16 cellular contexts compared by ENCODE assay signal in the genomic region with DNA sequence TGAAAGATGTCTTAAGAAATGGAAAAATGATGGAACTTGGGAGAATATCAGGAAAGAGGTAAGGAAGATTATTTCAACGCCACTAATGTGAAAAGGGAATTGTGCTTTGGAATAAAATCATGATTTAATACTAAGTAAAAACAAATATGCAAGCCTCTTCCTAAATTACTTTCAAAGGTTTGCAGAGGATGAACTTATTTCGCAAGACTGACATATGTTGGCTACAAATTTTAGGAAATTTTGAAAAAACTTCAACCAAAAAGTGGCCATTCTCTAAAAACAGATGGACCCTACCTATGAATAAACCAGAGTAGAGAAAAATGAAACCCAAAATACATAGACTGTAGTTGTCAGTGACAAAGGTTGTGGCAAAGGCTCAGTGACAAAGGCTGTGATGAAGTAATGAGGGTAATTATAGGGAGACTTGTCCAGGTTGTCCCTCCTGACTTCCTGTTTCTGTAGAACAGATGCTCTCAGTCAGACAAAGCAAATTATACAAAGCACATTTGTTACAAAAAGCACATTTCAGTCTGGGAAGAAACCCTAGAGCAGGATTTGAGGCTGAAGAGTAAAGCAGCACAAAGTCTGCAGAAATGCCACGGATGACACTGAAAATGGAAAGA. TPM values are rescaled to one million over a fixed set of nuclear protein-coding genes. Genes with fewer than 3 reads are reported as not detected.
DNase-seq lines count a peak whose midpoint lies in the region; ATAC-seq, FAIRE-seq and TF ChIP-seq lines count a peak whose summit lies in the region.
"Had no signal": no experiment of that assay in that cellular context is flagged by ENCODE, and none has a peak within 500 bp of the region (broad histone marks: within the 10 kb centered on the region; RNA-seq: fewer than 3 reads in every experiment).

No MANE protein-coding gene starts in this region.

- TF ChIP-seq RAD21 in GM12878 (IDR thresholded peaks at IDR 0.05; ENCODE audit: insufficient read depth, low read depth, low read length): no peak

- CTCF ChIA-PET in CD8-positive, alpha-beta T cell (lab: Charles Lee): no interaction called here
- CTCF ChIA-PET in GM12878 (lab: Yijun Ruan, JAX): interaction anchor here (1.7 kb wide), 1 partner anchor 13 kb away, joined by 3 read pairs; no protein-coding TSS in a partner anchor

- no peaks in the 10 kb centered on the region for H3K9me3 ChIP-seq in CD8-positive, alpha-beta T cell (ENCODE audit: low read length)
- no peaks in the 10 kb centered on the region for H3K9me3 ChIP-seq in GM12878 (replicated peaks; ENCODE audit: control insufficient read depth, insufficient read depth, low read length)
- H3K9me3 ChIP-seq: esophagus squamous epithelium, HAP-1 had no signal

- TF ChIP-seq POLR2A in GM12878 (IDR thresholded peaks at IDR 0.05; ENCODE audit: low read depth, low read length): no peak

- H3F3A ChIP-seq in GM23338 (replicated peaks; ENCODE audit: low read depth): no peaks in the 10 kb centered on the region

- peaks cover 7% of the 10 kb centered on the region for H3K36me3 ChIP-seq in CD8-positive, alpha-beta T cell (ENCODE audit: insufficient read depth, low read length)
- H3K36me3 ChIP-seq in GM23338 (ENCODE audit: insufficient read depth): peaks cover 7% of the 10 kb centered on the region; the same call in 1 of the 2 replicates
- peaks cover 0 to 8% of the 10 kb centered on the region in 2 experiments; a peak in 3 of 4 replicates for H3K36me3 ChIP-seq in GM12878 (ENCODE audit: control insufficient read depth in 2 of 2, insufficient read depth in 2 of 2, low read length in 1 of 2)

- ATAC-seq in CD8-positive, alpha-beta T cell: no peak
- ATAC-seq in GM23338: no peak
- peak; percentile 53 for ATAC-seq in GM12878
- ATAC-seq in HG02885 (IDR thresholded peaks at IDR 0.05; ENCODE audit: poor library complexity, unreplicated experiment): no peak

- no peaks in the 10 kb centered on the region for H3K4me1 ChIP-seq in CD8-positive, alpha-beta T cell (ENCODE audit: insufficient read depth, low read length)
- H3K4me1 ChIP-seq in GM23338 (ENCODE audit: insufficient read depth) (no peaks in the 10 kb centered on the region), GM12878 (ENCODE audit: control insufficient read depth, insufficient read depth, low read length) (no peaks in the 10 kb centered on the region; the same call in 1 of the 2 replicates)
- H3K4me1 ChIP-seq: esophagus squamous epithelium had no signal

- no peak overlapping the region for H3K9ac ChIP-seq in GM12878 (ENCODE audit: control insufficient read depth, insufficient read depth, low read length)

- H3K36me3 Mint-ChIP-seq in CD8-positive, alpha-beta T cell: peaks cover 58% of the 10 kb centered on the region
- H3K36me3 Mint-ChIP-seq in GM23338 (ENCODE audit: low read depth): no peaks in the 10 kb centered on the region; the same call in 1 of the 3 replicates
- H3K36me3 Mint-ChIP-seq in chondrocyte (ENCODE audit: low read depth): peaks cover 3% of the 10 kb centered on the region

- H3K79me2 ChIP-seq in GM23338 (replicated peaks; ENCODE audit: insufficient read depth) (0 out of 2 replicates have a peak, but pooled peaks cover 3% of the 10 kb centered on the region), GM12878 (ENCODE audit: control insufficient read depth, insufficient read depth, low read length) (no peaks in the 10 kb centered on the region)

- DNase-seq in CD8-positive, alpha-beta T cell: no peak
- no peak for DNase-seq in GM23338 (ENCODE audit: low spot score)
- DNase-seq in NCI-H69 (lab: John Stamatoyannopoulos, UW): peak; percentile 83
- DNase-seq in GM12878 (ENCODE audit: low read depth, low spot score): no peak
- DNase-seq in chondrocyte (ENCODE audit: low spot score): no peak
- no peak for DNase-seq in foreskin fibroblast
- no peak for DNase-seq in GOT3 (lab: John Stamatoyannopoulos, UW)
- DNase-seq: activated B cell treated with CpG ODN at 0.5 μM for 24 hours, anterior cingulate cortex, esophagus squamous epithelium, NCI-H524, substantia nigra had no signal

- TF ChIP-seq EP300 in GM12878 (IDR thresholded peaks at IDR 0.05; ENCODE audit: borderline replicate concordance in 1 of 2, control insufficient read depth in 1 of 2, low read depth in 2 of 2, low read length in 2 of 2): no peak

- H3K27me3 ChIP-seq in CD8-positive, alpha-beta T cell (ENCODE audit: insufficient read depth, low read length): no peaks in the 10 kb centered on the region
- no peaks in the 10 kb centered on the region for H3K27me3 ChIP-seq in GM23338 (ENCODE audit: insufficient read depth)
- no peaks in the 10 kb centered on the region for H3K27me3 ChIP-seq in GM12878 (replicated peaks in 1 of 2; ENCODE audit: control insufficient read depth in 2 of 2, insufficient read depth in 2 of 2, low read length in 1 of 2)
- H3K27me3 ChIP-seq: esophagus squamous epithelium had no signal

- H4K20me1 ChIP-seq in GM23338 (replicated peaks; ENCODE audit: insufficient read depth): peaks cover 10% of the 10 kb centered on the region
- no peaks in the 10 kb centered on the region for H4K20me1 ChIP-seq in GM12878 (ENCODE audit: control insufficient read depth, insufficient read depth)

- BruUV-seq in GM12878 (replicated peaks; lab: Mats Ljungman, UMichigan): no TSS peak

- intact Hi-C loops in CD8-positive, alpha-beta T cell (cut with DNase I, micrococcal nuclease): no loop called here
- intact Hi-C loops in GM12878 (cut with micrococcal nuclease; ENCODE audit: unreplicated experiment): loop anchor here (5.0 kb wide), 1 partner anchor 38 kb away; the partner anchor contains the start of gene SFT2D3

- no peak for FAIRE-seq in GM12878 (lab: Jason Lieb, UNC)

- H3K9me3 Mint-ChIP-seq in CD8-positive, alpha-beta T cell: no peaks in the 10 kb centered on the region
- H3K9me3 Mint-ChIP-seq in GM23338 (no peaks in the 10 kb centered on the region), chondrocyte (ENCODE audit: low read depth) (no peaks in the 10 kb centered on the region)
- H3K9me3 Mint-ChIP-seq: activated B cell treated with CpG ODN at 0.5 μM for 24 hours had no signal

- 99% methylated on average over 3 of the region's 3 CpGs for WGBS in GM12878 (ENCODE audit: insufficient coverage, insufficient replicate concordance, low lambda C conversion rate, missing lambda C conversion rate)

- H3K4me2 ChIP-seq in GM23338 (no peak overlapping the region), GM12878 (ENCODE audit: control insufficient read depth, insufficient read depth) (no peak overlapping the region)

- SMC1A ChIA-PET in GM12878 (lab: Charles Lee; ENCODE audit: uncharacterized antibody, unreplicated experiment): interaction anchor here (0.7 to 1.4 kb wide), 3 partner anchors 9 to 15 kb away, joined by 3 read pairs; no protein-coding TSS in a partner anchor

- H3K27ac Mint-ChIP-seq in CD8-positive, alpha-beta T cell: peak overlapping the region; percentile 76
- H3K27ac Mint-ChIP-seq in GM23338: peak overlapping the region; percentile 57; the same call in 1 of the 2 replicates
- no peak overlapping the region for H3K27ac Mint-ChIP-seq in chondrocyte (ENCODE audit: unreplicated experiment)
- H3K27ac Mint-ChIP-seq: activated B cell treated with CpG ODN at 0.5 μM for 24 hours had no signal

- H2AFZ ChIP-seq in GM23338: no peak overlapping the region
- no peak overlapping the region for H2AFZ ChIP-seq in GM12878 (ENCODE audit: control insufficient read depth, low read depth, low read length)

- H3K9me2 ChIP-seq in GM23338 (ENCODE audit: insufficient read depth): no peaks in the 10 kb centered on the region

- H3K4me3 Mint-ChIP-seq in CD8-positive, alpha-beta T cell: no peak overlapping the region
- H3K4me3 Mint-ChIP-seq in GM23338 (no peak overlapping the region), chondrocyte (ENCODE audit: unreplicated experiment) (no peak overlapping the region)
- H3K4me3 Mint-ChIP-seq: activated B cell treated with CpG ODN at 0.5 μM for 24 hours had no signal

- no peak for TF ChIP-seq CTCF in CD8-positive, alpha-beta T cell (IDR thresholded peaks at IDR 0.05)
- TF ChIP-seq CTCF in GM23338 (conservative IDR thresholded peaks at IDR 0.05; ENCODE audit: low read depth in 2 of 2) (no peak), GM12878 (IDR thresholded peaks at IDR 0.05 in 2 of 3, conservative IDR thresholded peaks at IDR 0.05 in 1 of 3; ENCODE audit: control insufficient read depth in 2 of 3, extremely low read depth in 1 of 3, insufficient read depth in 1 of 3, low read depth in 3 of 3, low read length in 3 of 3) (no peak), chondrocyte (IDR thresholded peaks at IDR 0.05) (no peak), foreskin fibroblast (IDR thresholded peaks at IDR 0.05; ENCODE audit: low read depth, low read length) (no peak)

- in situ Hi-C loops in GM12878 (cut with MboI): no loop called here

- RAD21 ChIA-PET in GM12878 (lab: Charles Lee; ENCODE audit: unreplicated experiment): no interaction called here

- H3K4me3 ChIP-seq in CD8-positive, alpha-beta T cell (ENCODE audit: low read depth, low read length): no peak overlapping the region
- no peak overlapping the region for H3K4me3 ChIP-seq in GM23338
- H3K4me3 ChIP-seq in GM12878: no peak overlapping the region
- no peak overlapping the region for H3K4me3 ChIP-seq in foreskin fibroblast (ENCODE audit: low read depth in 1 of 2, low read length in 2 of 2)
- H3K4me3 ChIP-seq: coronary artery, esophagus squamous epithelium, HAP-1, skin epidermis had no signal

- H3K4me1 Mint-ChIP-seq in CD8-positive, alpha-beta T cell (ENCODE audit: low read depth): peaks cover 10% of the 10 kb centered on the region
- H3K4me1 Mint-ChIP-seq in GM23338: no peaks in the 10 kb centered on the region
- peaks cover 11% of the 10 kb centered on the region for H3K4me1 Mint-ChIP-seq in chondrocyte (ENCODE audit: low read depth)

- POLR2A ChIA-PET in CD8-positive, alpha-beta T cell (lab: Charles Lee): no interaction called here
- POLR2A ChIA-PET in GM12878 (lab: Charles Lee): no interaction called here

- H3K27me3 Mint-ChIP-seq in CD8-positive, alpha-beta T cell (ENCODE audit: low read depth): no peaks in the 10 kb centered on the region
- H3K27me3 Mint-ChIP-seq in GM23338 (ENCODE audit: insufficient read depth, low read depth, poor library complexity): peaks cover 4% of the 10 kb centered on the region
- no peaks in the 10 kb centered on the region for H3K27me3 Mint-ChIP-seq in chondrocyte (ENCODE audit: low read depth)
- H3K27me3 Mint-ChIP-seq: activated B cell treated with CpG ODN at 0.5 μM for 24 hours had no signal

- no peak overlapping the region for H3K27ac ChIP-seq in CD8-positive, alpha-beta T cell (ENCODE audit: low read depth, low read length)
- H3K27ac ChIP-seq in GM23338 (ENCODE audit: low read depth): no peak overlapping the region
- no peak overlapping the region for H3K27ac ChIP-seq in GM12878 (ENCODE audit: control insufficient read depth, insufficient read depth)
- H3K27ac ChIP-seq: coronary artery, esophagus squamous epithelium, skin epidermis had no signal

RNA-seq across cellular contexts. Expression of gene SFT2D3, which starts 39.5 kb away (rescaled TPM):
- 1 to 10 TPM; 8.2 to 8.5 TPM for total RNA-seq in CD8-positive, alpha-beta T cell
- total RNA-seq in GM23338 (2014; rRNA removed; shearing (Covaris generic)): 13.4 and 13.7 TPM in 2 replicates
- polyA plus RNA-seq in GM23338 (2016; fragmentation: Nextera tagmentation; extraction: Ambion mirVana): not detected in 2 replicates
- total RNA-seq in GM12878 (2013; cell fraction: nucleolus; rRNA removed): 9.5 and 11.1 TPM in 2 replicates
- 8.4 and 9.3 TPM in 2 replicates for total RNA-seq in GM12878 (2014; rRNA removed)
- total RNA-seq in GM12878 (2014; rRNA removed; fragmentation: Illumina TruSeq; extraction: Trizol): 5.4 and 5.5 TPM in 2 replicates
- 6.2 and 6.5 TPM in 2 replicates for total RNA-seq in GM12878 (2021)
- polyA plus RNA-seq in GM12878 (2011; ENCODE audit: low read depth): not detected
- polyA plus RNA-seq in GM12878 (2011; rRNA removed): 4.2 and 5.9 TPM in 2 replicates
- 2.9 and 3.2 TPM in 2 replicates for polyA plus RNA-seq in GM12878 (2011; cell fraction: cytosol; rRNA removed)
- polyA plus RNA-seq in GM12878 (2011; cell fraction: nucleus; rRNA removed): 4.4 and 4.8 TPM in 2 replicates
- not detected in 2 replicates for polyA plus RNA-seq in GM12878 (2012)
- polyA plus RNA-seq in GM12878 (2014; fragmentation: Illumina TruSeq; extraction: Trizol): 6.6 and 7.4 TPM in 2 replicates
- polyA plus RNA-seq in GM12878 (2014; fragmentation: Nextera tagmentation; extraction: Ambion mirVana): not detected
- polyA plus RNA-seq in GM12878 (2014; rRNA removed): 6.6 and 6.8 TPM in 2 replicates
- polyA plus RNA-seq in GM12878 (2016; fragmentation: Nextera tagmentation; extraction: Ambion mirVana): not detected
- 3.9 and 5.7 TPM in 2 replicates for polyA minus RNA-seq in GM12878 (2011; rRNA and poly(A)+ RNA removed)
- 1.7 and 2.0 TPM in 2 replicates for polyA minus RNA-seq in GM12878 (2011; cell fraction: cytosol; rRNA and poly(A)+ RNA removed)
- 6.4 and 9.9 TPM in 2 replicates for polyA minus RNA-seq in GM12878 (2011; cell fraction: nucleus; rRNA and poly(A)+ RNA removed)
- 5.1 to 7.2 TPM (median 7.1 TPM) in 3 replicates for total RNA-seq in chondrocyte
